1 cellular context compared by ENCODE assay signal in the genomic region with DNA sequence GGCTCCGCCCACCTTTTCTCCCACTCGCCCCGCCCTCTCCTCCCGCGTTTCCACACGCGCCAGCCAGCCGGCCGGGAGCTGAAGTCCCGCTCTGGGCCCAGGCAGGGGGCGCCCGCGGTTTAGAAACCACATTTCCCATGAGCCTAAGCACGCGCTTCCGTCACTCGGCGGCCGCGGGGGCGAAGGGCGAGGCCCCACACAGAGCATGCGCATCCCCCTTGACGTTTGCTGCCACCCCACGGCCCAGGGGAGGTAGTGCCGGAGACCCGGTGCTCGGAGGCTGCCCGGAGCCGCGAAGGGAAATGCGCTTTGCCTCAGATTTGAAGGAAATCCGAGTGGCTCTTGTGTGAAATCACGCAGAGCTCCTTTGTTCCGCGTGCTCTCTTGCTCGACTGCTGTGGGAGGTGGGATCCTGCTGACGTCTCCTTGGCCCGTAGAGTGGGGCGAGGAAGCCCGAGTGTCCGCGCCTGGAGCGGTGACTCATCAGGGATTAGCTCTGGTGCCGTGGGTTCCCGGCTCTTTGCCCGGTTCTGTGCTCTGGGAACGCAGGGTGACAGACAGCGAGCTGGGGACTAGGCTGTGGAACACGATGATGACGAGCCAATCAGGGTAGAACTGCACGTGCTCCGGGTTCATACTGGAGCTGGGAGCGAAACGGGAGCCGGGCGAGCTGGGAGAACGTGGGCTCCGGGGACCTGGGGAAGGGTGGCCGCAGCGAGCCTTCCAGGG.
TF ChIP-seq lines count a peak whose summit lies in the region.

No MANE protein-coding gene starts in this region.

TF ChIP-seq in K562, 482 proteins besides CTCF, POLR2A, EP300 and RAD21 (continued from another document and continues in another):
- TF ChIP-seq, protein P1, sequence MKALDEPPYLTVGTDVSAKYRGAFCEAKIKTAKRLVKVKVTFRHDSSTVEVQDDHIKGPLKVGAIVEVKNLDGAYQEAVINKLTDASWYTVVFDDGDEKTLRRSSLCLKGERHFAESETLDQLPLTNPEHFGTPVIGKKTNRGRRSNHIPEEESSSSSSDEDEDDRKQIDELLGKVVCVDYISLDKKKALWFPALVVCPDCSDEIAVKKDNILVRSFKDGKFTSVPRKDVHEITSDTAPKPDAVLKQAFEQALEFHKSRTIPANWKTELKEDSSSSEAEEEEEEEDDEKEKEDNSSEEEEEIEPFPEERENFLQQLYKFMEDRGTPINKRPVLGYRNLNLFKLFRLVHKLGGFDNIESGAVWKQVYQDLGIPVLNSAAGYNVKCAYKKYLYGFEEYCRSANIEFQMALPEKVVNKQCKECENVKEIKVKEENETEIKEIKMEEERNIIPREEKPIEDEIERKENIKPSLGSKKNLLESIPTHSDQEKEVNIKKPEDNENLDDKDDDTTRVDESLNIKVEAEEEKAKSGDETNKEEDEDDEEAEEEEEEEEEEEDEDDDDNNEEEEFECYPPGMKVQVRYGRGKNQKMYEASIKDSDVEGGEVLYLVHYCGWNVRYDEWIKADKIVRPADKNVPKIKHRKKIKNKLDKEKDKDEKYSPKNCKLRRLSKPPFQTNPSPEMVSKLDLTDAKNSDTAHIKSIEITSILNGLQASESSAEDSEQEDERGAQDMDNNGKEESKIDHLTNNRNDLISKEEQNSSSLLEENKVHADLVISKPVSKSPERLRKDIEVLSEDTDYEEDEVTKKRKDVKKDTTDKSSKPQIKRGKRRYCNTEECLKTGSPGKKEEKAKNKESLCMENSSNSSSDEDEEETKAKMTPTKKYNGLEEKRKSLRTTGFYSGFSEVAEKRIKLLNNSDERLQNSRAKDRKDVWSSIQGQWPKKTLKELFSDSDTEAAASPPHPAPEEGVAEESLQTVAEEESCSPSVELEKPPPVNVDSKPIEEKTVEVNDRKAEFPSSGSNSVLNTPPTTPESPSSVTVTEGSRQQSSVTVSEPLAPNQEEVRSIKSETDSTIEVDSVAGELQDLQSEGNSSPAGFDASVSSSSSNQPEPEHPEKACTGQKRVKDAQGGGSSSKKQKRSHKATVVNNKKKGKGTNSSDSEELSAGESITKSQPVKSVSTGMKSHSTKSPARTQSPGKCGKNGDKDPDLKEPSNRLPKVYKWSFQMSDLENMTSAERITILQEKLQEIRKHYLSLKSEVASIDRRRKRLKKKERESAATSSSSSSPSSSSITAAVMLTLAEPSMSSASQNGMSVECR (CRISPR knock-in tag; IDR thresholded peaks at IDR 0.05), result peak; percentile 91
- TF ChIP-seq EHMT2 (IDR thresholded peaks at IDR 0.05), result no peak
- TF ChIP-seq PRPF4 (IDR thresholded peaks at IDR 0.05; ENCODE audit: insufficient read depth, low read depth, low read length, poor library complexity, severe bottlenecking), result peak; percentile 28
- no peak for TF ChIP-seq MXI1 (IDR thresholded peaks at IDR 0.05; ENCODE audit: low read depth, low read length)
- TF ChIP-seq, protein P2, sequence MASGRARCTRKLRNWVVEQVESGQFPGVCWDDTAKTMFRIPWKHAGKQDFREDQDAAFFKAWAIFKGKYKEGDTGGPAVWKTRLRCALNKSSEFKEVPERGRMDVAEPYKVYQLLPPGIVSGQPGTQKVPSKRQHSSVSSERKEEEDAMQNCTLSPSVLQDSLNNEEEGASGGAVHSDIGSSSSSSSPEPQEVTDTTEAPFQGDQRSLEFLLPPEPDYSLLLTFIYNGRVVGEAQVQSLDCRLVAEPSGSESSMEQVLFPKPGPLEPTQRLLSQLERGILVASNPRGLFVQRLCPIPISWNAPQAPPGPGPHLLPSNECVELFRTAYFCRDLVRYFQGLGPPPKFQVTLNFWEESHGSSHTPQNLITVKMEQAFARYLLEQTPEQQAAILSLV (tag; IDR thresholded peaks at IDR 0.05), result 0 out of 2 replicates have a peak, but pooled peaks have one; percentile 15
- TF ChIP-seq HDAC2 (IDR thresholded peaks at IDR 0.05), result peak; percentile 95
- TF ChIP-seq RFX1 (IDR thresholded peaks at IDR 0.05), result no peak
- TF ChIP-seq, protein P3, sequence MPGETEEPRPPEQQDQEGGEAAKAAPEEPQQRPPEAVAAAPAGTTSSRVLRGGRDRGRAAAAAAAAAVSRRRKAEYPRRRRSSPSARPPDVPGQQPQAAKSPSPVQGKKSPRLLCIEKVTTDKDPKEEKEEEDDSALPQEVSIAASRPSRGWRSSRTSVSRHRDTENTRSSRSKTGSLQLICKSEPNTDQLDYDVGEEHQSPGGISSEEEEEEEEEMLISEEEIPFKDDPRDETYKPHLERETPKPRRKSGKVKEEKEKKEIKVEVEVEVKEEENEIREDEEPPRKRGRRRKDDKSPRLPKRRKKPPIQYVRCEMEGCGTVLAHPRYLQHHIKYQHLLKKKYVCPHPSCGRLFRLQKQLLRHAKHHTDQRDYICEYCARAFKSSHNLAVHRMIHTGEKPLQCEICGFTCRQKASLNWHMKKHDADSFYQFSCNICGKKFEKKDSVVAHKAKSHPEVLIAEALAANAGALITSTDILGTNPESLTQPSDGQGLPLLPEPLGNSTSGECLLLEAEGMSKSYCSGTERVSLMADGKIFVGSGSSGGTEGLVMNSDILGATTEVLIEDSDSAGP (CRISPR knock-in tag; IDR thresholded peaks at IDR 0.05), result no peak
- TF ChIP-seq ZKSCAN3 (CRISPR knock-in tag; IDR thresholded peaks at IDR 0.05), result no peak
- peak; percentile 84 for TF ChIP-seq GABPA (tag; conservative IDR thresholded peaks at IDR 0.05; ENCODE audit: low read depth)
- no peak for TF ChIP-seq ZNF41 (CRISPR knock-in tag; conservative IDR thresholded peaks at IDR 0.05)
- TF ChIP-seq ZBTB7A (IDR thresholded peaks at IDR 0.05; ENCODE audit: borderline replicate concordance, control insufficient read depth, low read depth, low read length), result no peak; the same call in 1 of the 2 replicates
- TF ChIP-seq ZNF253 (CRISPR knock-in tag; conservative IDR thresholded peaks at IDR 0.05), result no peak
- 0 out of 2 replicates have a peak, but pooled peaks have one; percentile 45 for TF ChIP-seq ZNF311 (CRISPR knock-in tag; IDR thresholded peaks at IDR 0.05)
- TF ChIP-seq MBD2 (IDR thresholded peaks at IDR 0.05; ENCODE audit: borderline replicate concordance, low read depth), result peak; percentile 92
- peak; percentile 74 for TF ChIP-seq TAF1 (IDR thresholded peaks at IDR 0.05; ENCODE audit: control insufficient read depth, extremely low read depth, insufficient read depth, low read length, severe bottlenecking)
- peak; percentile 88 for TF ChIP-seq KAT7 (CRISPR knock-in tag; IDR thresholded peaks at IDR 0.05; ENCODE audit: borderline replicate concordance)
- peak; percentile 93; the same call in 1 of the 2 replicates for TF ChIP-seq MTA3 (IDR thresholded peaks at IDR 0.05; ENCODE audit: borderline replicate concordance)
- TF ChIP-seq ZNF232 (CRISPR knock-in tag; IDR thresholded peaks at IDR 0.05), result peak; percentile 91
- peak; percentile 75 for TF ChIP-seq ZFX (CRISPR knock-in tag; IDR thresholded peaks at IDR 0.05)
- TF ChIP-seq ZNF316 (IDR thresholded peaks at IDR 0.05), result peak; percentile 60
- TF ChIP-seq GTF2E2 (tag; IDR thresholded peaks at IDR 0.05), result no peak; the same call in 1 of the 2 replicates
- TF ChIP-seq ZNF143 (CRISPR knock-in tag; IDR thresholded peaks at IDR 0.05), result peak; percentile 97
- TF ChIP-seq, protein P4, sequence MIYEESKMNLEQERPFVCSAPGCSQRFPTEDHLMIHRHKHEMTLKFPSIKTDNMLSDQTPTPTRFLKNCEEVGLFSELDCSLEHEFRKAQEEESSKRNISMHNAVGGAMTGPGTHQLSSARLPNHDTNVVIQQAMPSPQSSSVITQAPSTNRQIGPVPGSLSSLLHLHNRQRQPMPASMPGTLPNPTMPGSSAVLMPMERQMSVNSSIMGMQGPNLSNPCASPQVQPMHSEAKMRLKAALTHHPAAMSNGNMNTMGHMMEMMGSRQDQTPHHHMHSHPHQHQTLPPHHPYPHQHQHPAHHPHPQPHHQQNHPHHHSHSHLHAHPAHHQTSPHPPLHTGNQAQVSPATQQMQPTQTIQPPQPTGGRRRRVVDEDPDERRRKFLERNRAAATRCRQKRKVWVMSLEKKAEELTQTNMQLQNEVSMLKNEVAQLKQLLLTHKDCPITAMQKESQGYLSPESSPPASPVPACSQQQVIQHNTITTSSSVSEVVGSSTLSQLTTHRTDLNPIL (CRISPR knock-in tag; IDR thresholded peaks at IDR 0.05), result no peak
- peak; percentile 99 for TF ChIP-seq LCOR (CRISPR knock-in tag; IDR thresholded peaks at IDR 0.05)
- TF ChIP-seq SRSF9 (IDR thresholded peaks at IDR 0.05; ENCODE audit: borderline replicate concordance, low read depth, low read length), result no peak
- no peak; the same call in 1 of the 2 replicates for TF ChIP-seq ZNF384 (IDR thresholded peaks at IDR 0.05; ENCODE audit: low read depth, low read length)
- TF ChIP-seq, protein P5, sequence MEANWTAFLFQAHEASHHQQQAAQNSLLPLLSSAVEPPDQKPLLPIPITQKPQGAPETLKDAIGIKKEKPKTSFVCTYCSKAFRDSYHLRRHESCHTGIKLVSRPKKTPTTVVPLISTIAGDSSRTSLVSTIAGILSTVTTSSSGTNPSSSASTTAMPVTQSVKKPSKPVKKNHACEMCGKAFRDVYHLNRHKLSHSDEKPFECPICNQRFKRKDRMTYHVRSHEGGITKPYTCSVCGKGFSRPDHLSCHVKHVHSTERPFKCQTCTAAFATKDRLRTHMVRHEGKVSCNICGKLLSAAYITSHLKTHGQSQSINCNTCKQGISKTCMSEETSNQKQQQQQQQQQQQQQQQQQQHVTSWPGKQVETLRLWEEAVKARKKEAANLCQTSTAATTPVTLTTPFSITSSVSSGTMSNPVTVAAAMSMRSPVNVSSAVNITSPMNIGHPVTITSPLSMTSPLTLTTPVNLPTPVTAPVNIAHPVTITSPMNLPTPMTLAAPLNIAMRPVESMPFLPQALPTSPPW (CRISPR knock-in tag; IDR thresholded peaks at IDR 0.05), result peak; percentile 98
- 0 out of 4 replicates have a peak, but pooled peaks have one; percentile 11 to 26 for TF ChIP-seq FOXK2 (conservative IDR thresholded peaks at IDR 0.05 in 1 of 2, IDR thresholded peaks at IDR 0.05 in 1 of 2; ENCODE audit: low read depth in 2 of 2)
- TF ChIP-seq, protein P6, sequence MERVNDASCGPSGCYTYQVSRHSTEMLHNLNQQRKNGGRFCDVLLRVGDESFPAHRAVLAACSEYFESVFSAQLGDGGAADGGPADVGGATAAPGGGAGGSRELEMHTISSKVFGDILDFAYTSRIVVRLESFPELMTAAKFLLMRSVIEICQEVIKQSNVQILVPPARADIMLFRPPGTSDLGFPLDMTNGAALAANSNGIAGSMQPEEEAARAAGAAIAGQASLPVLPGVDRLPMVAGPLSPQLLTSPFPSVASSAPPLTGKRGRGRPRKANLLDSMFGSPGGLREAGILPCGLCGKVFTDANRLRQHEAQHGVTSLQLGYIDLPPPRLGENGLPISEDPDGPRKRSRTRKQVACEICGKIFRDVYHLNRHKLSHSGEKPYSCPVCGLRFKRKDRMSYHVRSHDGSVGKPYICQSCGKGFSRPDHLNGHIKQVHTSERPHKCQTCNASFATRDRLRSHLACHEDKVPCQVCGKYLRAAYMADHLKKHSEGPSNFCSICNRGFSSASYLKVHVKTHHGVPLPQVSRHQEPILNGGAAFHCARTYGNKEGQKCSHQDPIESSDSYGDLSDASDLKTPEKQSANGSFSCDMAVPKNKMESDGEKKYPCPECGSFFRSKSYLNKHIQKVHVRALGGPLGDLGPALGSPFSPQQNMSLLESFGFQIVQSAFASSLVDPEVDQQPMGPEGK (CRISPR knock-in tag; IDR thresholded peaks at IDR 0.05; ENCODE audit: borderline replicate concordance), result no peak
- no peak; the same call in 1 of the 2 replicates for TF ChIP-seq GTF2F1 (IDR thresholded peaks at IDR 0.05; ENCODE audit: low read depth, low read length)
- TF ChIP-seq DACH1 (IDR thresholded peaks at IDR 0.05; ENCODE audit: partially characterized antibody), result no peak
- TF ChIP-seq HDAC8 (tag; IDR thresholded peaks at IDR 0.05), result peak; percentile 85
- TF ChIP-seq, protein P7, sequence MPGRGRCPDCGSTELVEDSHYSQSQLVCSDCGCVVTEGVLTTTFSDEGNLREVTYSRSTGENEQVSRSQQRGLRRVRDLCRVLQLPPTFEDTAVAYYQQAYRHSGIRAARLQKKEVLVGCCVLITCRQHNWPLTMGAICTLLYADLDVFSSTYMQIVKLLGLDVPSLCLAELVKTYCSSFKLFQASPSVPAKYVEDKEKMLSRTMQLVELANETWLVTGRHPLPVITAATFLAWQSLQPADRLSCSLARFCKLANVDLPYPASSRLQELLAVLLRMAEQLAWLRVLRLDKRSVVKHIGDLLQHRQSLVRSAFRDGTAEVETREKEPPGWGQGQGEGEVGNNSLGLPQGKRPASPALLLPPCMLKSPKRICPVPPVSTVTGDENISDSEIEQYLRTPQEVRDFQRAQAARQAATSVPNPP (IDR thresholded peaks at IDR 0.05; ENCODE audit: borderline replicate concordance, insufficient read depth, insufficient read length), result no peak
- peak in 1 of 2 experiments; percentile 97; a peak in 2 of 4 replicates for TF ChIP-seq FOXA3 (CRISPR knock-in tag; conservative IDR thresholded peaks at IDR 0.05 in 1 of 2, IDR thresholded peaks at IDR 0.05 in 1 of 2)
- peak; percentile 83; the same call in 1 of the 2 replicates for TF ChIP-seq PML (IDR thresholded peaks at IDR 0.05; ENCODE audit: low read length)
- TF ChIP-seq NCOA1 (IDR thresholded peaks at IDR 0.05; ENCODE audit: low read depth), result peak; percentile 71; the same call in 1 of the 2 replicates
- TF ChIP-seq, protein P8, sequence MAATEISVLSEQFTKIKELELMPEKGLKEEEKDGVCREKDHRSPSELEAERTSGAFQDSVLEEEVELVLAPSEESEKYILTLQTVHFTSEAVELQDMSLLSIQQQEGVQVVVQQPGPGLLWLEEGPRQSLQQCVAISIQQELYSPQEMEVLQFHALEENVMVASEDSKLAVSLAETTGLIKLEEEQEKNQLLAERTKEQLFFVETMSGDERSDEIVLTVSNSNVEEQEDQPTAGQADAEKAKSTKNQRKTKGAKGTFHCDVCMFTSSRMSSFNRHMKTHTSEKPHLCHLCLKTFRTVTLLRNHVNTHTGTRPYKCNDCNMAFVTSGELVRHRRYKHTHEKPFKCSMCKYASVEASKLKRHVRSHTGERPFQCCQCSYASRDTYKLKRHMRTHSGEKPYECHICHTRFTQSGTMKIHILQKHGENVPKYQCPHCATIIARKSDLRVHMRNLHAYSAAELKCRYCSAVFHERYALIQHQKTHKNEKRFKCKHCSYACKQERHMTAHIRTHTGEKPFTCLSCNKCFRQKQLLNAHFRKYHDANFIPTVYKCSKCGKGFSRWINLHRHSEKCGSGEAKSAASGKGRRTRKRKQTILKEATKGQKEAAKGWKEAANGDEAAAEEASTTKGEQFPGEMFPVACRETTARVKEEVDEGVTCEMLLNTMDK (IDR thresholded peaks at IDR 0.05; ENCODE audit: borderline replicate concordance, insufficient read depth, low read depth, low read length, poor library complexity, severe bottlenecking), result peak; percentile 88
- TF ChIP-seq JUNB (CRISPR knock-in tag; conservative IDR thresholded peaks at IDR 0.05), result peak; percentile 94
- TF ChIP-seq ZNF79 (CRISPR knock-in tag; IDR thresholded peaks at IDR 0.05; ENCODE audit: low read depth), result no peak; the same call in 1 of the 2 replicates
- TF ChIP-seq ASH1L (IDR thresholded peaks at IDR 0.05; ENCODE audit: borderline replicate concordance, low read depth, partially characterized antibody), result no peak
- no peak for TF ChIP-seq HSF4 (CRISPR knock-in tag; IDR thresholded peaks at IDR 0.05; ENCODE audit: borderline replicate concordance)
- no peak for TF ChIP-seq ETS2 (tag; IDR thresholded peaks at IDR 0.05; ENCODE audit: borderline replicate concordance, poor library complexity, severe bottlenecking)
- TF ChIP-seq GABPB1 (CRISPR knock-in tag; IDR thresholded peaks at IDR 0.05), result peak; percentile 94
- peak; percentile 38; the same call in 1 of the 2 replicates for TF ChIP-seq TGIF2 (CRISPR knock-in tag; IDR thresholded peaks at IDR 0.05)
- no peak for TF ChIP-seq PTTG1 (tag; IDR thresholded peaks at IDR 0.05; ENCODE audit: low read depth)
- peak; percentile 90 for TF ChIP-seq MYC (IDR thresholded peaks at IDR 0.05; ENCODE audit: low read depth, low read length)
- 0 out of 2 replicates have a peak, but pooled peaks have one; percentile 89 for TF ChIP-seq MYC (CRISPR knock-in tag; IDR thresholded peaks at IDR 0.05; ENCODE audit: borderline replicate concordance, low read depth)
- no peak for TF ChIP-seq MYBL2 (IDR thresholded peaks at IDR 0.05; ENCODE audit: low read depth)
- TF ChIP-seq MYBL2 (CRISPR knock-in tag; IDR thresholded peaks at IDR 0.05; ENCODE audit: borderline replicate concordance), result no peak
